Comparison of ENCODE assay signal across 10 cellular contexts in genomic region chr14:68284834-68285233, GRCh38.
DNase-seq lines count a peak whose midpoint lies in the region; ATAC-seq, FAIRE-seq and TF ChIP-seq lines count a peak whose summit lies in the region.
"Had no signal": no experiment of that assay in that cellular context is flagged by ENCODE, and none has a peak within 500 bp of the region (broad histone marks: within the 10 kb centered on the region; RNA-seq: fewer than 3 reads in every experiment).

No MANE protein-coding gene starts in this region.

- H3K36me3 Mint-ChIP-seq in activated B cell treated with CpG ODN at 0.5 μM for 24 hours (ENCODE audit: low read depth) (peaks cover 1% of the 10 kb centered on the region), type B pancreatic cell (no peaks in the 10 kb centered on the region)

- H3K4me3 Mint-ChIP-seq in activated B cell treated with CpG ODN at 0.5 μM for 24 hours (peak overlapping the region; percentile 29), type B pancreatic cell (no peak overlapping the region)

- CTCF ChIA-PET in activated B cell treated with CpG ODN at 0.5 μM for 24 hours (lab: Charles Lee), result interaction anchor here (1.1 to 4.6 kb wide), 7 partner anchors 9 to 504 kb away, joined by 3 to 54 read pairs (median 11); no protein-coding TSS in a partner anchor

- H3K27ac Mint-ChIP-seq in activated B cell treated with CpG ODN at 0.5 μM for 24 hours, result peak overlapping the region; percentile 99
- H3K27ac Mint-ChIP-seq in type B pancreatic cell, result no peak overlapping the region

- H3K27me3 ChIP-seq in right atrium auricular region, result no peaks in the 10 kb centered on the region
- no peaks in the 10 kb centered on the region for H3K27me3 ChIP-seq in small intestine (ENCODE audit: control insufficient read depth in 2 of 2, insufficient read depth in 2 of 2, low read length in 2 of 2)

- TF ChIP-seq POLR2A in GM12891 (IDR thresholded peaks at IDR 0.05; ENCODE audit: low read depth, low read length), result no peak

- H3K4me1 ChIP-seq in right atrium auricular region (peaks cover 0 to 14% of the 10 kb centered on the region in 2 donors), small intestine (ENCODE audit: control insufficient read depth in 2 of 2, insufficient read depth in 1 of 2, low read depth in 1 of 2, low read length in 1 of 2) (peaks cover 0 to 6% of the 10 kb centered on the region in 2 donors)

- FAIRE-seq in GM12891 (lab: Jason Lieb, UNC) (peak; percentile 87), small intestine (lab: Jason Lieb, UNC) (no peak)

- H3K4me3 ChIP-seq in right atrium auricular region (no peak overlapping the region), small intestine (ENCODE audit: low read depth in 1 of 2, low read length in 2 of 2) (no peak overlapping the region)

- H3K36me3 ChIP-seq in right atrium auricular region, result no peaks in the 10 kb centered on the region
- no peaks in the 10 kb centered on the region for H3K36me3 ChIP-seq in small intestine (ENCODE audit: control insufficient read depth in 2 of 2, insufficient read depth in 2 of 2, low read length in 2 of 2)

- in situ Hi-C loops in GM13977 (cut with MboI; ENCODE audit: low pct_unique_long_range_greater_than_20kb, low sequenced_read_pairs, unreplicated experiment), result no loop called here

- H3K9me3 ChIP-seq in right atrium auricular region (no peaks in the 10 kb centered on the region), small intestine (ENCODE audit: control insufficient read depth, low read depth) (no peaks in the 10 kb centered on the region)

- H3K27me3 Mint-ChIP-seq in activated B cell treated with CpG ODN at 0.5 μM for 24 hours, result no peaks in the 10 kb centered on the region
- no peaks in the 10 kb centered on the region for H3K27me3 Mint-ChIP-seq in type B pancreatic cell

- POLR2A ChIA-PET in activated B cell treated with CpG ODN at 0.5 μM for 24 hours (lab: Charles Lee), result interaction anchor here (0.5 to 13.2 kb wide), 33 partner anchors 9 to 1143 kb away, joined by 3 to 375 read pairs (median 27); partner anchors contain the start of gene ZFP36L1

- H3K27ac ChIP-seq in right atrium auricular region (peak overlapping the region; percentile 41 to 57), small intestine (ENCODE audit: low read depth in 1 of 2, low read length in 1 of 2) (peak overlapping the region; percentile 1 to 53)

- H3K9me3 Mint-ChIP-seq in activated B cell treated with CpG ODN at 0.5 μM for 24 hours (no peaks in the 10 kb centered on the region), type B pancreatic cell (no peaks in the 10 kb centered on the region)

- WGBS in small intestine, 3 donors, result 85 to 96% (median 91%) methylated on average over 6 of the region's 6 CpGs

- TF ChIP-seq CTCF in activated B cell treated with CpG ODN at 0.5 μM for 24 hours (IDR thresholded peaks at IDR 0.05) (no peak), right atrium auricular region (IDR thresholded peaks at IDR 0.05) (no peak), type B pancreatic cell (conservative IDR thresholded peaks at IDR 0.05) (no peak), GM13977 (IDR thresholded peaks at IDR 0.05; ENCODE audit: extremely low read depth, insufficient read depth, missing control alignments) (no peak)

- no peak for DNase-seq in GM12891 (ENCODE audit: insufficient read length, low spot score)
- no peak for DNase-seq in activated B cell treated with CpG ODN at 0.5 μM for 24 hours
- no peak for DNase-seq in right atrium auricular region (ENCODE audit: low spot score)
- DNase-seq in small intestine, result no peak
- DNase-seq in type B pancreatic cell (ENCODE audit: extremely low spot score, unreplicated experiment), result no peak
- DNase-seq in NCI-H146 treated with DMSO at 0.1 percent for 48 hours (lab: John Stamatoyannopoulos, UW; ENCODE audit: unreplicated experiment), result no peak
- no peak for DNase-seq in GM13977 (ENCODE audit: low spot score)
- DNase-seq: IMR-90, NCI-H510A treated with DMSO at 0.1 percent for 48 hours had no signal

- intact Hi-C loops in activated B cell treated with CpG ODN at 0.5 μM for 24 hours (cut with micrococcal nuclease), result loop anchor here (1.0 to 5.0 kb wide), 4 partner anchors 8 to 192 kb away; no protein-coding TSS in a partner anchor

- ATAC-seq in activated B cell treated with CpG ODN at 0.5 μM for 24 hours (ENCODE audit: low read depth) (no peak), HG03521 (IDR thresholded peaks at IDR 0.05; ENCODE audit: unreplicated experiment) (no peak)

- H3K4me1 Mint-ChIP-seq in activated B cell treated with CpG ODN at 0.5 μM for 24 hours, result peaks cover 93% of the 10 kb centered on the region
- peaks cover 15% of the 10 kb centered on the region for H3K4me1 Mint-ChIP-seq in type B pancreatic cell (ENCODE audit: unreplicated experiment)

TF ChIP-seq in GM12891, 5 proteins besides CTCF, POLR2A, EP300 and RAD21:
- TF ChIP-seq PAX5 (IDR thresholded peaks at IDR 0.05; ENCODE audit: insufficient read depth, low read length, severe bottlenecking) (peak; percentile 85), POLR2AphosphoS5 (IDR thresholded peaks at IDR 0.05; ENCODE audit: low read depth, low read length) (peak; percentile 73; the same call in 1 of the 2 replicates), POU2F2 (IDR thresholded peaks at IDR 0.05; ENCODE audit: low read depth, low read length) (no peak)
